Comparison of ENCODE assay signal across 9 cellular contexts in genomic region chr1:218345673-218346390, GRCh38. TPM values are rescaled to one million over a fixed set of nuclear protein-coding genes. Genes with fewer than 3 reads are reported as not detected.
DNase-seq lines count a peak whose midpoint lies in the region; ATAC-seq and TF ChIP-seq lines count a peak whose summit lies in the region.
"Had no signal": no experiment of that assay in that cellular context is flagged by ENCODE, and none has a peak within 500 bp of the region (broad histone marks: within the 10 kb centered on the region; RNA-seq: fewer than 3 reads in every experiment).

No MANE protein-coding gene starts in this region.

- H3K4me3 ChIP-seq in foreskin fibroblast (ENCODE audit: low read depth in 1 of 2, low read length in 2 of 2) = peak overlapping the region; percentile 61 to 71

- peaks cover 31% of the 10 kb centered on the region for H3K4me1 Mint-ChIP-seq in neural crest cell

- no peaks in the 10 kb centered on the region for H3K9me3 Mint-ChIP-seq in neural crest cell
- H3K9me3 Mint-ChIP-seq: T-helper 1 cell treated with Interleukin-12 subunit alpha and Interleukin-12 subunit beta and Interleukin-4 antibody, amounts not matched to agents 30 μg/mL and 1 μg/mL, for 36 hours had no signal

- DNase-seq in C1 segment of cervical spinal cord (lab: John Stamatoyannopoulos, UW) = peak in 8 of 14 donors; percentile 17 to 72 (median 48)
- DNase-seq in NCI-H2227 (lab: John Stamatoyannopoulos, UW; ENCODE audit: unreplicated experiment) = peak; percentile 75
- DNase-seq in activated T-cell treated with anti-CD3 and anti-CD28 coated beads, Interleukin-2, amount 50 U/mL, for 1 hour = peak; percentile 36
- peak; percentile 66 to 87 for DNase-seq in foreskin fibroblast
- peak; percentile 41 for DNase-seq in neural crest cell (ENCODE audit: low read depth, low spot score)
- no peak for DNase-seq in NCI-H187 (lab: John Stamatoyannopoulos, UW)

- ATAC-seq in GM18870 (IDR thresholded peaks at IDR 0.05; ENCODE audit: unreplicated experiment) (peak; percentile 21), HG03045 (IDR thresholded peaks at IDR 0.05; ENCODE audit: unreplicated experiment) (peak; percentile 60)

- no peaks in the 10 kb centered on the region for H3K36me3 Mint-ChIP-seq in neural crest cell (ENCODE audit: low read depth)

- H3K27me3 Mint-ChIP-seq in neural crest cell (ENCODE audit: low read depth) = peaks cover 33% of the 10 kb centered on the region

- H3K27ac Mint-ChIP-seq in neural crest cell (ENCODE audit: unreplicated experiment) = no peak overlapping the region
- H3K27ac Mint-ChIP-seq: T-helper 1 cell treated with Interleukin-12 subunit alpha and Interleukin-12 subunit beta and Interleukin-4 antibody, amounts not matched to agents 30 μg/mL and 1 μg/mL, for 36 hours had no signal

- no peak for TF ChIP-seq CTCF in foreskin fibroblast (IDR thresholded peaks at IDR 0.05; ENCODE audit: low read depth, low read length)
- TF ChIP-seq CTCF in neural crest cell (conservative IDR thresholded peaks at IDR 0.05) = peak; percentile 34

- H3K4me3 Mint-ChIP-seq in neural crest cell = no peak overlapping the region
- H3K4me3 Mint-ChIP-seq: T-helper 1 cell treated with Interleukin-12 subunit alpha and Interleukin-12 subunit beta and Interleukin-4 antibody, amounts not matched to agents 30 μg/mL and 1 μg/mL, for 36 hours had no signal

RNA-seq across cellular contexts. Expression of gene TGFB2, which starts 0.7 kb away (rescaled TPM):
- total RNA-seq in neural crest cell = 11.4 and 14.0 TPM in 2 replicates

Comparison
In these comparisons a context has a peak if more than half of its experiments do, and no peak if none do; other contexts are left out.
1. DNase-seq: peak in C1 segment of cervical spinal cord (8 of 14), NCI-H2227 (single experiment), activated T-cell treated with anti-CD3 and anti-CD28 coated beads, Interleukin-2, amount 50 U/mL, for 1 hour (single experiment), foreskin fibroblast (2 of 2) and neural crest cell (single experiment); none in NCI-H187 (0 of 2).